In the genomic region with DNA sequence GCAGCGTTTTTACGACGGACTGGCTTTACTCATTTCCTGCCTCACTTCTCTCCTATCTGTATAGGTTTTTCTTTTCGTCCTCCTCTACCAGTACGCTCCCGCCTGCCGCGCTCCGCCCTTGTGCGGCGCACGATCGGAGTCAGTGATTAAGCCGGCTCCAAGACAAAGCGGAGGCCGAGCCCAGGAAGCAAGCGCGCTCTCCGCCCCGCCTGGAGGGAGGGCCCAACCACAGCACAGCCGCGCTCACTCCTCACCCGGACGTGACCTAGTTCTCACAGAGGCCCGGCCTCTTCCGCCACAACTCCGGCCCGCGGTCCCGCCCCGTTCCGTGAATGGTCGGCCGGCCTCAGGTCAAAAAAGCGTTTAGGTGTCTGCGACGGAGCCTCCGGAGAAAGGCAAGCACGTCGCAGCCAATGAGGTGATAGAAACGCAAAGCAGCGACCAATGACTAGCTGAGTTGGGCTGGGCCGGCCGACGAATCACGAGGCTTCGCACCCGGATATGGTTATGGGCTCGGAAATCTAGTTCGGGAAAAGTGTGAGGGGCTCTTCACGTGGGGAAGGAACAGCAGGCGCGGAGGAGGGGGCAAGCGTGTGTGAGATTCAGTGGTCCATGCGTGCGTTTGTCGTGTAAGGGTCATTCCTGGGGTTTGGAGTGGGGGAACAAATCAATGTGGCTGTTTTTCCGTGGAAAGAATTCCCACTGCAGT, we compare ENCODE assay signal across 8 cellular contexts. TPM values are rescaled to one million over a fixed set of nuclear protein-coding genes. Genes with fewer than 3 reads are reported as not detected.
A peak's percentile ranks its signal among the peaks of the same experiment; 100 is the strongest.
DNase-seq lines count a peak whose midpoint lies in the region; ATAC-seq lines count a peak whose summit lies in the region.

A gene with protein sequence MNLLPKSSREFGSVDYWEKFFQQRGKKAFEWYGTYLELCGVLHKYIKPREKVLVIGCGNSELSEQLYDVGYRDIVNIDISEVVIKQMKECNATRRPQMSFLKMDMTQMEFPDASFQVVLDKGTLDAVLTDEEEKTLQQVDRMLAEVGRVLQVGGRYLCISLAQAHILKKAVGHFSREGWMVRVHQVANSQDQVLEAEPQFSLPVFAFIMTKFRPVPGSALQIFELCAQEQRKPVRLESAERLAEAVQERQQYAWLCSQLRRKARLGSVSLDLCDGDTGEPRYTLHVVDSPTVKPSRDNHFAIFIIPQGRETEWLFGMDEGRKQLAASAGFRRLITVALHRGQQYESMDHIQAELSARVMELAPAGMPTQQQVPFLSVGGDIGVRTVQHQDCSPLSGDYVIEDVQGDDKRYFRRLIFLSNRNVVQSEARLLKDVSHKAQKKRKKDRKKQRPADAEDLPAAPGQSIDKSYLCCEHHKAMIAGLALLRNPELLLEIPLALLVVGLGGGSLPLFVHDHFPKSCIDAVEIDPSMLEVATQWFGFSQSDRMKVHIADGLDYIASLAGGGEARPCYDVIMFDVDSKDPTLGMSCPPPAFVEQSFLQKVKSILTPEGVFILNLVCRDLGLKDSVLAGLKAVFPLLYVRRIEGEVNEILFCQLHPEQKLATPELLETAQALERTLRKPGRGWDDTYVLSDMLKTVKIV (plus strand): TSS at position 494 of the 709 bp plus-strand sequence. CDS start 308 bp downstream, outside the sequence.

- peak within 1 kb of the TSS; percentile 77 to 99 (median 88) for H3K27ac Mint-ChIP-seq in IgD-negative memory B cell

- peak; percentile 97 for ATAC-seq in GM21529 (IDR thresholded peaks at IDR 0.05; ENCODE audit: unreplicated experiment)

- peaks cover 22 to 30% (median 30%) of the 10 kb centered on the region in 3 donors for H3K4me1 Mint-ChIP-seq in IgD-negative memory B cell

- no peaks in the 10 kb centered on the region for H3K27me3 Mint-ChIP-seq in IgD-negative memory B cell

- DNase-seq in DMS 273 treated with DMSO at 0.1 percent for 48 hours (lab: John Stamatoyannopoulos, UW) = peak; percentile 99
- peak; percentile 83 for DNase-seq in OCI-M2 (lab: John Stamatoyannopoulos, UW; ENCODE audit: unreplicated experiment)
- peak; percentile 95 for DNase-seq in activated T-cell treated with anti-CD3 and anti-CD28 coated beads for 4 hours
- DNase-seq in epidermal melanocyte (ENCODE audit: insufficient read length, low spot score) = peak; percentile 98
- peak; percentile 96 for DNase-seq in middle frontal gyrus (ENCODE audit: extremely low spot score, low spot score)
- peak; percentile 96 to 97 for DNase-seq in stimulated activated CD8-positive, alpha-beta memory T cell treated with anti-CD3 and anti-CD28 coated beads, Interleukin-2, amount 100 ng/mL, for 48 hours (ENCODE audit: low read depth in 2 of 2)

- peak within 1 kb of the TSS; percentile 88 to 100 (median 98) for H3K4me3 Mint-ChIP-seq in IgD-negative memory B cell

- H3K9me3 Mint-ChIP-seq in IgD-negative memory B cell = no peaks in the 10 kb centered on the region

- H3K36me3 Mint-ChIP-seq in IgD-negative memory B cell = peaks cover 2% of the 10 kb centered on the region

RNA-seq across cellular contexts. Expression of the gene that starts here (rescaled TPM):
- 33.6 TPM for polyA plus RNA-seq in IgD-negative memory B cell

Comparison
In these comparisons a context has a peak if more than half of its experiments do, and no peak if none do; other contexts are left out.
1. Peak in every context shown above with its lines: DNase-seq and ATAC-seq.